Comparison of ENCODE assay signal across 9 cellular contexts in genomic region chr9:112061152-112061740, GRCh38.
DNase-seq lines count a peak whose midpoint lies in the region; ATAC-seq, FAIRE-seq and TF ChIP-seq lines count a peak whose summit lies in the region.
"Had no signal": no experiment of that assay in that cellular context is flagged by ENCODE, and none has a peak within 500 bp of the region (broad histone marks: within the 10 kb centered on the region; RNA-seq: fewer than 3 reads in every experiment).

No MANE protein-coding gene starts in this region.

- CTCF ChIA-PET in AG04450 (lab: Charles Lee) (no interaction called here), Panc1 (lab: Charles Lee) (no interaction called here), MCF 10A (lab: Yijun Ruan, JAX) (interaction anchor here (0.6 to 2.2 kb wide), 3 partner anchors 14 to 312 kb away, joined by 3 to 7 read pairs (median 3); no protein-coding TSS in a partner anchor)

- peak; percentile 52 for FAIRE-seq in GM18507 (lab: Jason Lieb, UNC)
- FAIRE-seq: islet of Langerhans had no signal

- H3K27ac Mint-ChIP-seq in MCF 10A (ENCODE audit: low read depth, unreplicated experiment), result peak overlapping the region; percentile 53
- peak overlapping the region; percentile 54 to 87 for H3K27ac Mint-ChIP-seq in stimulated activated naive CD8-positive, alpha-beta T cell treated with anti-CD3 and anti-CD28 coated beads, Interleukin-15, amount 100 ng/mL, for 72 hours

- in situ Hi-C loops in Panc1 (cut with HindIII; ENCODE audit: low pct_unique_long_range_greater_than_20kb, low sequenced_read_pairs), result no loop called here

- H3K4me1 ChIP-seq in Panc1 (ENCODE audit: control insufficient read depth, insufficient read depth, low read length), result peaks cover 23% of the 10 kb centered on the region

- DNase-seq in AG04450 (ENCODE audit: low read depth, low spot score) (peak; percentile 92), GM18507 (ENCODE audit: extremely low spot score, insufficient read length, low read depth) (no peak), Panc1 (ENCODE audit: low read depth, low spot score) (no peak), MCF 10A (ENCODE audit: unreplicated experiment) (peak; percentile 92), kidney tubule cell (ENCODE audit: low spot score) (peak; percentile 98), NCI-H345 (lab: John Stamatoyannopoulos, UW) (no peak)
- DNase-seq in stimulated activated naive CD8-positive, alpha-beta T cell treated with anti-CD3 and anti-CD28 coated beads, Interleukin-15, amount 100 ng/mL, for 72 hours, result peak; percentile 31 to 67

- H3K36me3 ChIP-seq in Panc1 (ENCODE audit: control insufficient read depth, insufficient read depth, low read length), result no peaks in the 10 kb centered on the region

- intact Hi-C loops in Panc1 (cut with micrococcal nuclease; ENCODE audit: unreplicated experiment), result no loop called here
- intact Hi-C loops in MCF 10A (cut with micrococcal nuclease), result no loop called here

- H3K4me3 Mint-ChIP-seq in MCF 10A (ENCODE audit: unreplicated experiment), result no peak overlapping the region
- peak overlapping the region in 1 of 2 donors; percentile 42 for H3K4me3 Mint-ChIP-seq in stimulated activated naive CD8-positive, alpha-beta T cell treated with anti-CD3 and anti-CD28 coated beads, Interleukin-15, amount 100 ng/mL, for 72 hours

- H3K27ac ChIP-seq in AG04450 (ENCODE audit: low read depth, low read length) (peak overlapping the region; percentile 98), Panc1 (ENCODE audit: low read length) (peak overlapping the region; percentile 71)

- H3K4me1 Mint-ChIP-seq in MCF 10A (ENCODE audit: insufficient read depth, unreplicated experiment), result peaks cover 43% of the 10 kb centered on the region
- peaks cover 41% of the 10 kb centered on the region for H3K4me1 Mint-ChIP-seq in stimulated activated naive CD8-positive, alpha-beta T cell treated with anti-CD3 and anti-CD28 coated beads, Interleukin-15, amount 100 ng/mL, for 72 hours

- no TSS peak for BruUV-seq in Panc1 (replicated peaks; lab: Mats Ljungman, UMichigan)
- no TSS peak for BruUV-seq in MCF 10A (replicated peaks; lab: Mats Ljungman, UMichigan)

- TF ChIP-seq CTCF in AG04450 (IDR thresholded peaks at IDR 0.05; ENCODE audit: low read depth, low read length), result no peak; the same call in 1 of the 2 replicates
- no peak for TF ChIP-seq CTCF in Panc1 (IDR thresholded peaks at IDR 0.05)
- no peak for TF ChIP-seq CTCF in MCF 10A (IDR thresholded peaks at IDR 0.05; ENCODE audit: unreplicated experiment)

- H3K4me3 ChIP-seq in AG04450 (ENCODE audit: low read depth, low read length) (no peak overlapping the region), Panc1 (ENCODE audit: low read depth in 2 of 2, low read length in 2 of 2) (no peak overlapping the region)

- H3K9me3 ChIP-seq in AG04450 (ENCODE audit: control insufficient read depth, insufficient read depth, low read length) (peaks cover 8% of the 10 kb centered on the region), Panc1 (ENCODE audit: control insufficient read depth, insufficient read depth, low read depth, low read length) (peaks cover 3% of the 10 kb centered on the region; the same call in 1 of the 2 replicates)

- H3K36me3 Mint-ChIP-seq in MCF 10A (ENCODE audit: insufficient read depth, unreplicated experiment), result no peaks in the 10 kb centered on the region

- H3K9me3 Mint-ChIP-seq in MCF 10A (ENCODE audit: unreplicated experiment), result no peaks in the 10 kb centered on the region
- no peaks in the 10 kb centered on the region for H3K9me3 Mint-ChIP-seq in stimulated activated naive CD8-positive, alpha-beta T cell treated with anti-CD3 and anti-CD28 coated beads, Interleukin-15, amount 100 ng/mL, for 72 hours

- H3K27me3 Mint-ChIP-seq in MCF 10A (ENCODE audit: insufficient read depth, unreplicated experiment), result no peaks in the 10 kb centered on the region
- peaks cover 8% of the 10 kb centered on the region for H3K27me3 Mint-ChIP-seq in stimulated activated naive CD8-positive, alpha-beta T cell treated with anti-CD3 and anti-CD28 coated beads, Interleukin-15, amount 100 ng/mL, for 72 hours

- H3K27me3 ChIP-seq in AG04450 (ENCODE audit: control insufficient read depth, insufficient read depth, low read length) (no peaks in the 10 kb centered on the region), Panc1 (ENCODE audit: control insufficient read depth, insufficient read depth, low read length) (no peaks in the 10 kb centered on the region)

- ATAC-seq in HG02973 (IDR thresholded peaks at IDR 0.05; ENCODE audit: unreplicated experiment), result peak; percentile 90
- peak; percentile 61; the same call in 1 of the 2 replicates for ATAC-seq in Panc1
- ATAC-seq in stimulated activated naive CD8-positive, alpha-beta T cell treated with anti-CD3 and anti-CD28 coated beads, Interleukin-15, amount 100 ng/mL, for 72 hours, result peak; percentile 90

- POLR2A ChIA-PET in AG04450 (lab: Yijun Ruan, JAX), result interaction anchor here (0.7 to 2.7 kb wide), 5 partner anchors 10 to 646 kb away, joined by 4 to 18 read pairs (median 6); no protein-coding TSS in a partner anchor
- POLR2A ChIA-PET in Panc1 (lab: Charles Lee), result interaction anchor here (0.7 kb wide), 1 partner anchor 142 kb away, joined by 3 read pairs; no protein-coding TSS in a partner anchor
- POLR2A ChIA-PET in MCF 10A (lab: Yijun Ruan, JAX), result interaction anchor here (1.0 to 1.9 kb wide), 9 partner anchors 9 to 255 kb away, joined by 4 to 12 read pairs (median 7); partner anchors contain the start of gene UGCG

Comparison
In these comparisons a context has a peak if more than half of its experiments do, and no peak if none do; other contexts are left out.
1. DNase-seq: peak in AG04450 (single experiment), MCF 10A (single experiment), kidney tubule cell (single experiment) and stimulated activated naive CD8-positive, alpha-beta T cell treated with anti-CD3 and anti-CD28 coated beads, Interleukin-15, amount 100 ng/mL, for 72 hours (2 of 2); none in GM18507 (single experiment), Panc1 (single experiment) and NCI-H345 (single experiment).
2. Peak in every context shown above with its lines, with median percentiles within 50 percentile points of each other: ATAC-seq.